9 cellular contexts compared by ENCODE assay signal in genomic region chr11:117931971-117932370, GRCh38. TPM values are rescaled to one million over a fixed set of nuclear protein-coding genes. Genes with fewer than 3 reads are reported as not detected.
DNase-seq lines count a peak whose midpoint lies in the region; ATAC-seq and TF ChIP-seq lines count a peak whose summit lies in the region.
"Had no signal": no experiment of that assay in that cellular context is flagged by ENCODE, and none has a peak within 500 bp of the region (broad histone marks: within the 10 kb centered on the region; RNA-seq: fewer than 3 reads in every experiment).

No MANE protein-coding gene starts in this region.

- H3K27me3 ChIP-seq in BE2C: no peaks in the 10 kb centered on the region

- no peak for TF ChIP-seq CTCF in BE2C (IDR thresholded peaks at IDR 0.05; ENCODE audit: low read depth, low read length)

- no peaks in the 10 kb centered on the region for H3K9me3 Mint-ChIP-seq in activated T-helper 1 cell treated with anti-CD3 and anti-CD28 coated beads, Interleukin-12 subunit alpha, Interleukin-12 subunit beta, Interleukin-2, Interleukin-4 antibody, amounts not matched to agents 30 ng/mL and 10 ng/mL and 1 ng/mL, durations not matched to agents 14 hours and 24 hours and 36 hours

- no peaks in the 10 kb centered on the region for H3K36me3 ChIP-seq in BE2C

- H3K4me1 ChIP-seq in BE2C: no peaks in the 10 kb centered on the region; the same call in 1 of the 2 replicates

- no peak for DNase-seq in activated T-helper 1 cell treated with anti-CD3 and anti-CD28 coated beads, Interleukin-12 subunit alpha, Interleukin-12 subunit beta, Interleukin-2, Interleukin-4 antibody, amounts not matched to agents 30 ng/mL and 10 ng/mL and 1 ng/mL, durations not matched to agents 14 hours and 24 hours and 36 hours (ENCODE audit: low spot score)
- peak in 3 of 4 experiments; percentile 21 to 58 (median 35) for DNase-seq in stimulated activated CD4-positive, alpha-beta T cell treated with anti-CD3 and anti-CD28 coated beads, Interleukin-1b, Interleukin-23, amount 100 ng/mL, for 24 hours (ENCODE audit: low read depth in 4 of 4, low spot score in 1 of 4)
- no peak for DNase-seq in HuH-7 (ENCODE audit: low spot score)
- DNase-seq in BE2C: no peak
- DNase-seq: T1000 had no signal

- peaks cover 61% of the 10 kb centered on the region for H3K4me1 Mint-ChIP-seq in activated T-helper 1 cell treated with anti-CD3 and anti-CD28 coated beads, Interleukin-12 subunit alpha, Interleukin-12 subunit beta, Interleukin-2, Interleukin-4 antibody, amounts not matched to agents 30 ng/mL and 10 ng/mL and 1 ng/mL, durations not matched to agents 14 hours and 24 hours and 36 hours (ENCODE audit: low read depth)

- H3K27me3 Mint-ChIP-seq in activated T-helper 1 cell treated with anti-CD3 and anti-CD28 coated beads, Interleukin-12 subunit alpha, Interleukin-12 subunit beta, Interleukin-2, Interleukin-4 antibody, amounts not matched to agents 30 ng/mL and 10 ng/mL and 1 ng/mL, durations not matched to agents 14 hours and 24 hours and 36 hours (ENCODE audit: insufficient read depth): peaks cover 5% of the 10 kb centered on the region

- no peak overlapping the region for H3K4me3 ChIP-seq in BE2C (ENCODE audit: low read depth, low read length)

- no peak overlapping the region for H3K4me3 Mint-ChIP-seq in activated T-helper 1 cell treated with anti-CD3 and anti-CD28 coated beads, Interleukin-12 subunit alpha, Interleukin-12 subunit beta, Interleukin-2, Interleukin-4 antibody, amounts not matched to agents 30 ng/mL and 10 ng/mL and 1 ng/mL, durations not matched to agents 14 hours and 24 hours and 36 hours

- H3K36me3 Mint-ChIP-seq in activated T-helper 1 cell treated with anti-CD3 and anti-CD28 coated beads, Interleukin-12 subunit alpha, Interleukin-12 subunit beta, Interleukin-2, Interleukin-4 antibody, amounts not matched to agents 30 ng/mL and 10 ng/mL and 1 ng/mL, durations not matched to agents 14 hours and 24 hours and 36 hours (ENCODE audit: low read depth): peaks cover 2% of the 10 kb centered on the region

- ATAC-seq in GM18511 (IDR thresholded peaks at IDR 0.05; ENCODE audit: unreplicated experiment) (peak; percentile 70), HG02678 (IDR thresholded peaks at IDR 0.05; ENCODE audit: unreplicated experiment) (peak; percentile 63), GM19397 (IDR thresholded peaks at IDR 0.05; ENCODE audit: unreplicated experiment) (no peak)

- no peaks in the 10 kb centered on the region for H3K9me3 ChIP-seq in BE2C

- peak overlapping the region; percentile 59 for H3K27ac Mint-ChIP-seq in activated T-helper 1 cell treated with anti-CD3 and anti-CD28 coated beads, Interleukin-12 subunit alpha, Interleukin-12 subunit beta, Interleukin-2, Interleukin-4 antibody, amounts not matched to agents 30 ng/mL and 10 ng/mL and 1 ng/mL, durations not matched to agents 14 hours and 24 hours and 36 hours

- intact Hi-C loops in activated T-helper 1 cell treated with anti-CD3 and anti-CD28 coated beads, Interleukin-12 subunit alpha, Interleukin-12 subunit beta, Interleukin-2, Interleukin-4 antibody, amounts not matched to agents 30 ng/mL and 10 ng/mL and 1 ng/mL, durations not matched to agents 14 hours and 24 hours and 36 hours (cut with micrococcal nuclease): no loop called here

RNA-seq across cellular contexts. Expression of gene TMPRSS13, which starts 2.8 kb away (rescaled TPM):
- total RNA-seq in activated T-helper 1 cell treated with anti-CD3 and anti-CD28 coated beads, Interleukin-12 subunit alpha, Interleukin-12 subunit beta, Interleukin-2, Interleukin-4 antibody, amounts not matched to agents 30 ng/mL and 10 ng/mL and 1 ng/mL, durations not matched to agents 14 hours and 24 hours and 36 hours: 1.2 and 1.5 TPM in 2 replicates
- not detected for polyA plus RNA-seq in BE2C (2012; ENCODE audit: insufficient read depth, insufficient read length, low read depth)
- total RNA-seq: LHCN-M2 had no signal

RNA-seq across cellular contexts. Expression of gene IL10RA, which starts 54.2 kb away (rescaled TPM):
- 87.8 and 88.3 TPM in 2 replicates for total RNA-seq in activated T-helper 1 cell treated with anti-CD3 and anti-CD28 coated beads, Interleukin-12 subunit alpha, Interleukin-12 subunit beta, Interleukin-2, Interleukin-4 antibody, amounts not matched to agents 30 ng/mL and 10 ng/mL and 1 ng/mL, durations not matched to agents 14 hours and 24 hours and 36 hours
- polyA plus RNA-seq in BE2C (2012; ENCODE audit: insufficient read depth, insufficient read length, low read depth): 0.32 TPM
- total RNA-seq: LHCN-M2 had no signal

RNA-seq across cellular contexts. Expression of gene FXYD6, which starts 55.5 kb away (rescaled TPM):
- total RNA-seq in activated T-helper 1 cell treated with anti-CD3 and anti-CD28 coated beads, Interleukin-12 subunit alpha, Interleukin-12 subunit beta, Interleukin-2, Interleukin-4 antibody, amounts not matched to agents 30 ng/mL and 10 ng/mL and 1 ng/mL, durations not matched to agents 14 hours and 24 hours and 36 hours: not detected in 2 replicates
- 242 TPM for polyA plus RNA-seq in BE2C (2012; ENCODE audit: insufficient read depth, insufficient read length, low read depth)

Comparison
In these comparisons a context has a peak if more than half of its experiments do, and no peak if none do; other contexts are left out.
1. DNase-seq: peak in stimulated activated CD4-positive, alpha-beta T cell treated with anti-CD3 and anti-CD28 coated beads, Interleukin-1b, Interleukin-23, amount 100 ng/mL, for 24 hours (3 of 4); none in activated T-helper 1 cell treated with anti-CD3 and anti-CD28 coated beads, Interleukin-12 subunit alpha, Interleukin-12 subunit beta, Interleukin-2, Interleukin-4 antibody, amounts not matched to agents 30 ng/mL and 10 ng/mL and 1 ng/mL, durations not matched to agents 14 hours and 24 hours and 36 hours (single experiment), HuH-7 (single experiment) and BE2C (single experiment).